In genomic region chr2:127525692-127526141, GRCh38 we compare ENCODE assay signal across 8 cellular contexts. TPM values are rescaled to one million over a fixed set of nuclear protein-coding genes. Genes with fewer than 3 reads are reported as not detected.
DNase-seq lines count a peak whose midpoint lies in the region; ATAC-seq and TF ChIP-seq lines count a peak whose summit lies in the region.

No MANE protein-coding gene starts in this region.

- H3K9me3 ChIP-seq in RWPE2 (ENCODE audit: severe bottlenecking) (no peaks in the 10 kb centered on the region), mononuclear cell (ENCODE audit: low read depth, low read length) (no peaks in the 10 kb centered on the region)

- H3K4me1 ChIP-seq in RWPE2 (ENCODE audit: insufficient read depth, poor library complexity, severe bottlenecking) = peaks cover 5% of the 10 kb centered on the region
- H3K4me1 ChIP-seq in mononuclear cell (ENCODE audit: insufficient read depth, low read length) = peaks cover 28% of the 10 kb centered on the region

- ATAC-seq in GM21447 (IDR thresholded peaks at IDR 0.05; ENCODE audit: unreplicated experiment) = peak; percentile 21
- ATAC-seq in RWPE2 (ENCODE audit: low read depth) = peak; percentile 40; the same call in 1 of the 3 replicates

- H3K36me3 ChIP-seq in RWPE2 (ENCODE audit: low read depth) = peaks cover 36% of the 10 kb centered on the region

- intact Hi-C loops in posterior cingulate gyrus (cut with DNase I) = loop anchor here (1.0 to 5.0 kb wide), 3 partner anchors 122 to 176 kb away; partner anchors contain the start of genes GPR17 and SFT2D3

- peak overlapping the region; percentile 91 for H3K27ac ChIP-seq in RWPE2 (ENCODE audit: poor library complexity, severe bottlenecking)

- H3K4me3 ChIP-seq in AG10803 (ENCODE audit: low read length) (peak overlapping the region; percentile 90), RWPE2 (ENCODE audit: severe bottlenecking) (peak overlapping the region; percentile 81), mononuclear cell (ENCODE audit: low read length) (peak overlapping the region; percentile 81)

- H3K27me3 ChIP-seq in RWPE2 (ENCODE audit: insufficient read depth, poor library complexity, severe bottlenecking) = no peaks in the 10 kb centered on the region
- H3K27me3 ChIP-seq in mononuclear cell (ENCODE audit: insufficient read depth, low read length) = no peaks in the 10 kb centered on the region

- TF ChIP-seq CTCF in AG10803 (conservative IDR thresholded peaks at IDR 0.05; ENCODE audit: low read length) (no peak), RWPE2 (IDR thresholded peaks at IDR 0.05; ENCODE audit: poor library complexity, severe bottlenecking) (no peak)

- DNase-seq in AG10803 (ENCODE audit: low read depth) (peak; percentile 66), RWPE2 (ENCODE audit: low spot score) (no peak), dermis blood vessel endothelial cell (peak; percentile 61), NCI-H345 treated with DMSO at 0.1 percent for 48 hours (lab: John Stamatoyannopoulos, UW; ENCODE audit: unreplicated experiment) (no peak), NCI-H2171 treated with DMSO at 0.1 percent for 48 hours (lab: John Stamatoyannopoulos, UW) (no peak), posterior cingulate gyrus (no peak)

RNA-seq across cellular contexts. Expression of gene IWS1, which starts 0.6 kb away (rescaled TPM):
- total RNA-seq in dermis blood vessel endothelial cell (42.8 and 53.1 TPM in 2 replicates), mononuclear cell (30.9 TPM)

RNA-seq across cellular contexts. Expression of gene MYO7B, which starts 9.8 kb away (rescaled TPM):
- 0.09 TPM in 1 of 2 replicates, not detected in the other for total RNA-seq in dermis blood vessel endothelial cell
- 1.0 TPM for total RNA-seq in mononuclear cell

Comparison
In these comparisons a context has a peak if more than half of its experiments do, and no peak if none do; other contexts are left out.
1. DNase-seq: peak in AG10803 (single experiment) and dermis blood vessel endothelial cell (single experiment); none in RWPE2 (single experiment), NCI-H345 treated with DMSO at 0.1 percent for 48 hours (single experiment), NCI-H2171 treated with DMSO at 0.1 percent for 48 hours (single experiment) and posterior cingulate gyrus (0 of 10).
2. Peak in every context shown above with its lines, with median percentiles within 50 percentile points of each other: H3K4me3 ChIP-seq.